In genomic region chr12:103929051-103929908, GRCh38 we compare ENCODE assay signal across 8 cellular contexts. TPM values are rescaled to one million over a fixed set of nuclear protein-coding genes. Genes with fewer than 3 reads are reported as not detected.
DNase-seq lines count a peak whose midpoint lies in the region; ATAC-seq and TF ChIP-seq lines count a peak whose summit lies in the region.

No MANE protein-coding gene starts in this region.

- H3K27ac ChIP-seq in skin epidermis = peak overlapping the region; percentile 64 to 98 (median 93)

- CTCF ChIA-PET in activated B cell treated with CpG ODN at 0.5 μM for 24 hours (lab: Charles Lee) = interaction anchor here (0.9 to 1.1 kb wide), 4 partner anchors 10 to 45 kb away, joined by 3 to 4 read pairs (median 3); a partner anchor contains a TSS

- no peaks in the 10 kb centered on the region for H3K9me3 Mint-ChIP-seq in activated B cell treated with CpG ODN at 0.5 μM for 24 hours

- TF ChIP-seq POLR2A in GM18526 (IDR thresholded peaks at IDR 0.05; ENCODE audit: extremely low read depth, insufficient read length) = peak; percentile 36

- ATAC-seq in HG03139 (IDR thresholded peaks at IDR 0.05; ENCODE audit: unreplicated experiment) (peak; percentile 18), activated B cell treated with CpG ODN at 0.5 μM for 24 hours (ENCODE audit: low read depth) (peak; percentile 43)

- no peaks in the 10 kb centered on the region for H3K27me3 Mint-ChIP-seq in activated B cell treated with CpG ODN at 0.5 μM for 24 hours

- POLR2A ChIA-PET in activated B cell treated with CpG ODN at 0.5 μM for 24 hours (lab: Charles Lee) = interaction anchor here (0.6 to 4.0 kb wide), 33 partner anchors 9 to 1809 kb away, joined by 3 to 151 read pairs (median 7); partner anchors contain the start of genes HCFC2, NFYB, NT5DC3 and NUP37

- H3K27ac Mint-ChIP-seq in activated B cell treated with CpG ODN at 0.5 μM for 24 hours = peak overlapping the region; percentile 97

- H3K36me3 Mint-ChIP-seq in activated B cell treated with CpG ODN at 0.5 μM for 24 hours (ENCODE audit: low read depth) = peaks cover 48% of the 10 kb centered on the region

- H3K4me3 Mint-ChIP-seq in activated B cell treated with CpG ODN at 0.5 μM for 24 hours = peak overlapping the region; percentile 89

- H3K4me1 Mint-ChIP-seq in activated B cell treated with CpG ODN at 0.5 μM for 24 hours = peaks cover 69% of the 10 kb centered on the region

- peak overlapping the region; percentile 58 to 59 for H3K4me3 ChIP-seq in cardiac fibroblast (replicated peaks in 1 of 2; ENCODE audit: low read depth in 2 of 2, low read length in 2 of 2)
- peak overlapping the region; percentile 40 to 77 (median 69) for H3K4me3 ChIP-seq in skin epidermis

- intact Hi-C loops in activated B cell treated with CpG ODN at 0.5 μM for 24 hours (cut with micrococcal nuclease) = loop anchor here (2.0 kb wide), 2 partner anchors 1866 to 1996 kb away; no protein-coding TSS in a partner anchor

- TF ChIP-seq CTCF in activated B cell treated with CpG ODN at 0.5 μM for 24 hours (IDR thresholded peaks at IDR 0.05) (no peak), cardiac fibroblast (IDR thresholded peaks at IDR 0.05; ENCODE audit: low read depth, low read length) (no peak)

- DNase-seq in NCI-H345 (lab: John Stamatoyannopoulos, UW) = peak; percentile 95
- peak; percentile 71 for DNase-seq in activated B cell treated with CpG ODN at 0.5 μM for 24 hours
- peak; percentile 93 to 94 for DNase-seq in cardiac fibroblast (ENCODE audit: low read depth in 2 of 2)
- peak; percentile 85 for DNase-seq in iPS-NIHi7 (ENCODE audit: extremely low spot score)
- no peak for DNase-seq in cortex of kidney (lab: John Stamatoyannopoulos, UW)

RNA-seq across cellular contexts. Expression of gene HSP90B1, which starts 0.9 kb away (rescaled TPM):
- total RNA-seq in activated B cell treated with CpG ODN at 0.5 μM for 24 hours = 346 and 368 TPM in 2 replicates

RNA-seq across cellular contexts. Expression of gene TDG, which starts 36.4 kb away (rescaled TPM):
- total RNA-seq in activated B cell treated with CpG ODN at 0.5 μM for 24 hours = 31.5 and 34.2 TPM in 2 replicates
